8 cellular contexts compared by ENCODE assay signal in the genomic region with DNA sequence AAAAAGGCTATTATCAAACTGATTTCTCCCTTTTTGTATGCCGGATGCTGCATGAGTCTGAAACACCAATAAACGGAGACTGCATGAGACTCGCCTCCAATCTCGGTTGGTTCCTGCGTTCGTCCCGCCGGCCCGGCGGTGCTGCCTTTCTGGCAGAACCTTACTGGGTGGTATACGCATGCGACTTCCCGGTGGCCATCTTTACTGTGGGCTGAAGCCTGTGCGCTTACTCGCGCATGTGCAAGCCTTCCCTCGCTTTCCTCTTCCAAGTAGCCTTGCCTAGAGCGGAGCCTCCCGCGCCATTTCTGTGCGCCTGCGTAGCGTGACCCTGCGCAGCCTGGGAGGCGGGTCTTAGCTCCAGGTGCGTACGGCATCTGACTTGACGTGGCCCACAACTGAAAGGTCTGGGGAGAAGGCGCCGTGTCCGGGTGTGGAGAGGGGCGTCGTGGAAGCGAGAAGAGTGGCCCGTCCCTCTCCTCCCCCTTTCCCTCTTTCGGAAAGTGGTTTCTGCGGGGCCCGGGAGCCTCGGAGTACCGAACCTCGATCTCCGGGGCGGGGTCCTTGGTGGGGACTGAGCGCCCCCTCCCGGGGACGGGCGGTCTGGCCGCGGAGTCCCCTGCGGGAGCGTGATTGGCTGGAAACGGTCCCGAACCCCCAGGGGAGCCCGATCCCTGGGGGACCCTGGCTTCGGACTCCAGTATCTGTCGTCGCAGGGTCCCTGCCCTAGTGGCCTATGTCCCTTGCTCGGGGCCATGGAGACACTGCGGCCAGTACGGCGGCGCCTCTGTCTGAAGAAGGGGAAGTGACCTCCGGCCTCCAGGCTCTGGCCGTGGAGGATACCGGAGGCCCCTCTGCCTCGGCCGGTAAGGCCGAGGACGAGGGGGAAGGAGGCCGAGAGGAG. TPM values are rescaled to one million over a fixed set of nuclear protein-coding genes. Genes with fewer than 3 reads are reported as not detected.
DNase-seq lines count a peak whose midpoint lies in the region; ATAC-seq and TF ChIP-seq lines count a peak whose summit lies in the region.

A gene (plus strand): TSS at position 360 of the 901 bp plus-strand sequence. CDS start 374 bp downstream, at position 734.

- POLR2A ChIA-PET in BJ (lab: Charles Lee), result interaction anchor here (0.7 to 1.2 kb wide), 5 partner anchors 9 to 274 kb away, joined by 3 to 21 read pairs (median 5); a partner anchor contains a TSS

- intact Hi-C loops in left colon (cut with DNase I, micrococcal nuclease), result no loop called here

- DNase-seq in BJ (ENCODE audit: low read depth) (peak; percentile 98), GM19238 (ENCODE audit: insufficient read length, low spot score) (peak; percentile 97), NCI-H524 treated with DMSO at 0.1 percent for 48 hours (lab: John Stamatoyannopoulos, UW) (peak; percentile 96), coronary artery (ENCODE audit: low spot score) (peak; percentile 100), left colon (peak; percentile 98)
- DNase-seq in activated CD4-positive, alpha-beta T cell treated with anti-CD3 and anti-CD28 coated beads for 48 hours, result peak; percentile 99
- peak; percentile 98 for DNase-seq in stimulated activated CD4-positive, alpha-beta T cell treated with anti-CD3 and anti-CD28 coated beads, Interleukin-2, amount 100 ng/mL, for 24 hours

- peak within 1 kb of the TSS; percentile 85 for H3K4me3 ChIP-seq in BJ (ENCODE audit: low read depth, low read length)
- H3K4me3 ChIP-seq in coronary artery, result peak within 1 kb of the TSS; percentile 88

- peaks cover 5% of the 10 kb centered on the region for H3K36me3 ChIP-seq in BJ (ENCODE audit: control insufficient read depth, insufficient read depth, low read length)

- peak within 1 kb of the TSS; percentile 95 to 98 for H3K27ac ChIP-seq in coronary artery

- H3K27me3 ChIP-seq in BJ (ENCODE audit: control insufficient read depth, insufficient read depth, low read length), result no peaks in the 10 kb centered on the region

- CTCF ChIA-PET in BJ (lab: Yijun Ruan, JAX), result interaction anchor here (0.6 to 2.4 kb wide), 22 partner anchors 8 to 192 kb away, joined by 3 to 15 read pairs (median 3); a partner anchor contains a TSS

- ATAC-seq in HG03457 (IDR thresholded peaks at IDR 0.05; ENCODE audit: unreplicated experiment) (peak; percentile 44), left colon (peak; percentile 64)

- TF ChIP-seq CTCF in BJ (IDR thresholded peaks at IDR 0.05; ENCODE audit: insufficient read depth, low read depth, low read length) (peak; percentile 97), coronary artery (IDR thresholded peaks at IDR 0.05) (peak; percentile 92)

RNA-seq across cellular contexts. Expression of the gene that starts here (rescaled TPM):
- 13.9 and 15.6 TPM in 2 replicates for polyA plus RNA-seq in BJ (2011; rRNA removed)
- polyA minus RNA-seq in BJ (2011; rRNA and poly(A)+ RNA removed), result 2.3 and 3.1 TPM in 2 replicates
- 10 to 100 TPM; 16.8 to 17.4 TPM for total RNA-seq in left colon

Comparison
In these comparisons a context has a peak if more than half of its experiments do, and no peak if none do; other contexts are left out.
1. Peak in every context shown above with its lines: DNase-seq, ATAC-seq, H3K4me3 ChIP-seq and H3K27ac ChIP-seq.